In the genomic region with DNA sequence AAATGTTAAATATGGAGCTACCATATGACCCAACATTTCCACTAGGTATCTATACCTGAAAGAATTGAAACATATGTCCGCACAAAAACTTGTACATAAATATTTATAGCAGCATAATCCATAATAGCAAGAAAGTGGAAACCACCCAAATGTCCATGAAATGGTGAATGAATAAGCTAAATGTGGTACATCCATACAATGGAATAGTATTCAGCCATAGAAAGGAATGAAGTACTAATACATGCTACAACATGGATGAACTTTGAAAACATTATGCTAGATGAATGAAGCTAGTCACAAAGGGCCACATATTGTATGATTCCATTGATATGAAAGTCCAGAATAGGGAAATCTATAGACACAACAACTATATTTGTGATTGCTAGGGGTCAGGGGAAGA, we compare ENCODE assay signal across 4 cellular contexts.
TF ChIP-seq lines count a peak whose summit lies in the region.

No MANE protein-coding gene starts in this region.

TF ChIP-seq in SK-N-SH treated with all-trans-retinoic acid at 6 μM for 48 hours, 23 proteins besides CTCF, POLR2A, EP300 and RAD21:
- TF ChIP-seq ZNF565 (CRISPR knock-in tag; conservative IDR thresholded peaks at IDR 0.05; ENCODE audit: low read depth) (no peak), ZNF8 (CRISPR knock-in tag; IDR thresholded peaks at IDR 0.05) (peak; percentile 97)

TF ChIP-seq in SK-N-SH, 30 proteins besides CTCF, POLR2A, EP300 and RAD21 (continues in another document):
- no peak for TF ChIP-seq ELF1 (IDR thresholded peaks at IDR 0.05)
- TF ChIP-seq GABPA (IDR thresholded peaks at IDR 0.05; ENCODE audit: low read depth), result no peak
- TF ChIP-seq, protein P1, sequence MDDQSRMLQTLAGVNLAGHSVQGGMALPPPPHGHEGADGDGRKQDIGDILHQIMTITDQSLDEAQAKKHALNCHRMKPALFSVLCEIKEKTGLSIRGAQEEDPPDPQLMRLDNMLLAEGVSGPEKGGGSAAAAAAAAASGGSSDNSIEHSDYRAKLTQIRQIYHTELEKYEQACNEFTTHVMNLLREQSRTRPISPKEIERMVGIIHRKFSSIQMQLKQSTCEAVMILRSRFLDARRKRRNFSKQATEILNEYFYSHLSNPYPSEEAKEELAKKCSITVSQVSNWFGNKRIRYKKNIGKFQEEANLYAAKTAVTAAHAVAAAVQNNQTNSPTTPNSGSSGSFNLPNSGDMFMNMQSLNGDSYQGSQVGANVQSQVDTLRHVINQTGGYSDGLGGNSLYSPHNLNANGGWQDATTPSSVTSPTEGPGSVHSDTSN (IDR thresholded peaks at IDR 0.05), result no peak
- no peak for TF ChIP-seq MXI1 (IDR thresholded peaks at IDR 0.05; ENCODE audit: low read depth, low read length)
- no peak for TF ChIP-seq RFX5 (IDR thresholded peaks at IDR 0.05; ENCODE audit: low read length)
- no peak for TF ChIP-seq RXRA (IDR thresholded peaks at IDR 0.05; ENCODE audit: borderline replicate concordance, low read depth)
- no peak for TF ChIP-seq SMC3 (IDR thresholded peaks at IDR 0.05; ENCODE audit: low read depth, low read length)
- TF ChIP-seq SIN3A (IDR thresholded peaks at IDR 0.05; ENCODE audit: borderline replicate concordance, low read depth, low read length), result no peak
- no peak for TF ChIP-seq MAX (IDR thresholded peaks at IDR 0.05; ENCODE audit: low read depth)
- no peak for TF ChIP-seq TCF12 (IDR thresholded peaks at IDR 0.05)
- TF ChIP-seq REST (IDR thresholded peaks at IDR 0.05; ENCODE audit: low read depth, low read length), result no peak
- no peak for TF ChIP-seq EZH2phosphoT487 (IDR thresholded peaks at IDR 0.05; ENCODE audit: borderline replicate concordance, low read depth)
- TF ChIP-seq TAF1 (IDR thresholded peaks at IDR 0.05; ENCODE audit: borderline replicate concordance, low read depth, low read length), result no peak
- TF ChIP-seq FOXJ3 (CRISPR knock-in tag; IDR thresholded peaks at IDR 0.05), result no peak
- no peak for TF ChIP-seq CHD2 (IDR thresholded peaks at IDR 0.05; ENCODE audit: low read length, partially characterized antibody)
- TF ChIP-seq YY1 (IDR thresholded peaks at IDR 0.05; ENCODE audit: low read depth), result no peak
- TF ChIP-seq FOXM1 (IDR thresholded peaks at IDR 0.05; ENCODE audit: low read depth), result no peak
- no peak for TF ChIP-seq NFIC (IDR thresholded peaks at IDR 0.05; ENCODE audit: borderline replicate concordance)
- no peak for TF ChIP-seq MEF2A (IDR thresholded peaks at IDR 0.05; ENCODE audit: borderline replicate concordance, low read depth)

TF ChIP-seq in HEK293, 187 proteins besides CTCF, POLR2A, EP300 and RAD21:
- TF ChIP-seq, protein P2, sequence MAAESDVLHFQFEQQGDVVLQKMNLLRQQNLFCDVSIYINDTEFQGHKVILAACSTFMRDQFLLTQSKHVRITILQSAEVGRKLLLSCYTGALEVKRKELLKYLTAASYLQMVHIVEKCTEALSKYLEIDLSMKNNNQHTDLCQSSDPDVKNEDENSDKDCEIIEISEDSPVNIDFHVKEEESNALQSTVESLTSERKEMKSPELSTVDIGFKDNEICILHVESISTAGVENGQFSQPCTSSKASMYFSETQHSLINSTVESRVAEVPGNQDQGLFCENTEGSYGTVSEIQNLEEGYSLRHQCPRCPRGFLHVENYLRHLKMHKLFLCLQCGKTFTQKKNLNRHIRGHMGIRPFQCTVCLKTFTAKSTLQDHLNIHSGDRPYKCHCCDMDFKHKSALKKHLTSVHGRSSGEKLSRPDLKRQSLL (tag by site-specific recombination; IDR thresholded peaks at IDR 0.05), result no peak
- TF ChIP-seq ZNF16 (tag by site-specific recombination; IDR thresholded peaks at IDR 0.05; ENCODE audit: low read depth), result no peak
- no peak for TF ChIP-seq ZNF560 (tag by site-specific recombination; IDR thresholded peaks at IDR 0.05; ENCODE audit: borderline replicate concordance)
- TF ChIP-seq, protein P3, sequence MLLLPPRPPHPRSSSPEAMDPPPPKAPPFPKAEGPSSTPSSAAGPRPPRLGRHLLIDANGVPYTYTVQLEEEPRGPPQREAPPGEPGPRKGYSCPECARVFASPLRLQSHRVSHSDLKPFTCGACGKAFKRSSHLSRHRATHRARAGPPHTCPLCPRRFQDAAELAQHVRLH (tag by site-specific recombination; IDR thresholded peaks at IDR 0.05), result 0 out of 2 replicates have a peak, but pooled peaks have one; percentile 26
- TF ChIP-seq ZNF514 (tag by site-specific recombination; IDR thresholded peaks at IDR 0.05), result no peak
- TF ChIP-seq ZNF792 (tag by site-specific recombination; IDR thresholded peaks at IDR 0.05), result no peak
- peak; percentile 85 for TF ChIP-seq ZNF146 (tag by site-specific recombination; IDR thresholded peaks at IDR 0.05)
- no peak for TF ChIP-seq ZNF239 (tag by site-specific recombination; IDR thresholded peaks at IDR 0.05)
- TF ChIP-seq, protein P4, sequence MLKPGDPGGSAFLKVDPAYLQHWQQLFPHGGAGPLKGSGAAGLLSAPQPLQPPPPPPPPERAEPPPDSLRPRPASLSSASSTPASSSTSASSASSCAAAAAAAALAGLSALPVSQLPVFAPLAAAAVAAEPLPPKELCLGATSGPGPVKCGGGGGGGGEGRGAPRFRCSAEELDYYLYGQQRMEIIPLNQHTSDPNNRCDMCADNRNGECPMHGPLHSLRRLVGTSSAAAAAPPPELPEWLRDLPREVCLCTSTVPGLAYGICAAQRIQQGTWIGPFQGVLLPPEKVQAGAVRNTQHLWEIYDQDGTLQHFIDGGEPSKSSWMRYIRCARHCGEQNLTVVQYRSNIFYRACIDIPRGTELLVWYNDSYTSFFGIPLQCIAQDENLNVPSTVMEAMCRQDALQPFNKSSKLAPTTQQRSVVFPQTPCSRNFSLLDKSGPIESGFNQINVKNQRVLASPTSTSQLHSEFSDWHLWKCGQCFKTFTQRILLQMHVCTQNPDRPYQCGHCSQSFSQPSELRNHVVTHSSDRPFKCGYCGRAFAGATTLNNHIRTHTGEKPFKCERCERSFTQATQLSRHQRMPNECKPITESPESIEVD (tag by site-specific recombination; IDR thresholded peaks at IDR 0.05), result no peak
- no peak for TF ChIP-seq MZF1 (tag by site-specific recombination; IDR thresholded peaks at IDR 0.05; ENCODE audit: borderline replicate concordance)
- TF ChIP-seq ZNF132 (tag by site-specific recombination; IDR thresholded peaks at IDR 0.05; ENCODE audit: borderline replicate concordance), result no peak

TF ChIP-seq in K562, 482 proteins besides CTCF, POLR2A, EP300 and RAD21:
- TF ChIP-seq ZNF146 (CRISPR knock-in tag; IDR thresholded peaks at IDR 0.05; ENCODE audit: unreplicated experiment) (peak; percentile 38), PTTG1 (tag; IDR thresholded peaks at IDR 0.05; ENCODE audit: low read depth) (no peak), ZNF507 (tag; conservative IDR thresholded peaks at IDR 0.05) (no peak), RBM25 (IDR thresholded peaks at IDR 0.05; ENCODE audit: low read depth, low read length, severe bottlenecking) (peak; percentile 74), TRIM28 (IDR thresholded peaks at IDR 0.05) (no peak), RNF2 (IDR thresholded peaks at IDR 0.05) (no peak)
